14 cellular contexts compared by ENCODE assay signal in genomic region chr6:41784581-41785171, GRCh38. TPM values are rescaled to one million over a fixed set of nuclear protein-coding genes. Genes with fewer than 3 reads are reported as not detected.
A peak's percentile ranks its signal among the peaks of the same experiment; 100 is the strongest.
DNase-seq lines count a peak whose midpoint lies in the region; ATAC-seq, FAIRE-seq and TF ChIP-seq lines count a peak whose summit lies in the region.
"Had no signal": no experiment of that assay in that cellular context is flagged by ENCODE, and none has a peak within 500 bp of the region (broad histone marks: within the 10 kb centered on the region; RNA-seq: fewer than 3 reads in every experiment).

No MANE protein-coding gene starts in this region.

- FAIRE-seq in astrocyte (lab: Jason Lieb, UNC), result no peak
- FAIRE-seq: urothelium cell line had no signal

- no peak overlapping the region for H3K27ac ChIP-seq in CD4-positive, alpha-beta memory T cell (ENCODE audit: low read depth, low read length)
- H3K27ac ChIP-seq in astrocyte (ENCODE audit: low read depth, low read length) (no peak overlapping the region), aorta (ENCODE audit: low read depth in 1 of 2, low read length in 2 of 2) (no peak overlapping the region)
- H3K27ac ChIP-seq: WERI-Rb-1 had no signal

- H3K27me3 ChIP-seq in CD4-positive, alpha-beta memory T cell (ENCODE audit: insufficient read depth, low read length), result no peaks in the 10 kb centered on the region
- H3K27me3 ChIP-seq in astrocyte (ENCODE audit: insufficient read depth, low read length) (no peaks in the 10 kb centered on the region), aorta (ENCODE audit: control insufficient read depth in 1 of 2, insufficient read depth in 2 of 2, low read length in 1 of 2) (no peaks in the 10 kb centered on the region)

- 82 to 83% methylated on average over 5 of the region's 5 CpGs for WGBS in aorta, 2 donors

- no peak for TF ChIP-seq POLR2A in erythroblast (IDR thresholded peaks at IDR 0.05; ENCODE audit: low read length)
- TF ChIP-seq POLR2A in GM18505 (IDR thresholded peaks at IDR 0.05; ENCODE audit: borderline replicate concordance, extremely low read depth, insufficient read depth, insufficient read length), result no peak

- ATAC-seq in naive thymus-derived CD8-positive, alpha-beta T cell, result no peak
- ATAC-seq in GM18505 (IDR thresholded peaks at IDR 0.05; ENCODE audit: unreplicated experiment) (no peak), aorta (ENCODE audit: low FRiP score) (no peak)

- H3K4me1 Mint-ChIP-seq in CD4-positive, alpha-beta memory T cell, result peaks cover 10 to 34% (median 22%) of the 10 kb centered on the region in 4 donors
- peaks cover 15% of the 10 kb centered on the region for H3K4me1 Mint-ChIP-seq in astrocyte (ENCODE audit: low read depth, unreplicated experiment)
- H3K4me1 Mint-ChIP-seq in naive thymus-derived CD8-positive, alpha-beta T cell, result peaks cover 3 to 30% (median 24%) of the 10 kb centered on the region in 4 donors

- no peak overlapping the region for H3K4me3 ChIP-seq in CD4-positive, alpha-beta memory T cell (ENCODE audit: low read length in 2 of 2)
- H3K4me3 ChIP-seq in astrocyte (ENCODE audit: insufficient read depth, low read depth, low read length) (no peak overlapping the region), aorta (ENCODE audit: low read length in 2 of 2) (no peak overlapping the region)

- POLR2A ChIA-PET in CD4-positive, alpha-beta memory T cell (lab: Charles Lee; ENCODE audit: partially characterized antibody), result interaction anchor here (1.1 to 5.5 kb wide), 2 partner anchors 137 to 261 kb away, joined by 3 to 126 read pairs; partner anchors contain the start of genes BYSL and TAF8
- POLR2A ChIA-PET in HEK293T (lab: Yijun Ruan, JAX), result interaction anchor here (0.6 to 1.6 kb wide), 2 partner anchors 264 to 266 kb away, joined by 3 to 4 read pairs; partner anchors contain the start of gene TAF8
- POLR2A ChIA-PET in naive thymus-derived CD8-positive, alpha-beta T cell (lab: Charles Lee), result interaction anchor here (1.0 to 4.5 kb wide), 7 partner anchors 13 to 263 kb away, joined by 3 to 102 read pairs (median 4); partner anchors contain the start of genes BYSL, MED20 and TAF8

- no peak overlapping the region for H3K9ac ChIP-seq in astrocyte (ENCODE audit: low read length)

- H3K4me1 ChIP-seq in CD4-positive, alpha-beta memory T cell (ENCODE audit: insufficient read depth, low read length), result peaks cover 23% of the 10 kb centered on the region
- H3K4me1 ChIP-seq in astrocyte (ENCODE audit: insufficient read depth, low read length) (peaks cover 12% of the 10 kb centered on the region), aorta (ENCODE audit: control insufficient read depth in 1 of 2, insufficient read depth in 2 of 2, low read length in 2 of 2) (no peaks in the 10 kb centered on the region)

- H3K27me3 Mint-ChIP-seq in CD4-positive, alpha-beta memory T cell, result peaks cover 3 to 5% of the 10 kb centered on the region in 2 donors
- H3K27me3 Mint-ChIP-seq in astrocyte (ENCODE audit: low read depth, unreplicated experiment), result no peaks in the 10 kb centered on the region
- peaks cover 0 to 11% (median 0%) of the 10 kb centered on the region in 5 donors for H3K27me3 Mint-ChIP-seq in naive thymus-derived CD8-positive, alpha-beta T cell

- no peak for DNase-seq in CD4-positive, alpha-beta memory T cell
- DNase-seq in HEK293T (ENCODE audit: extremely low spot score), result no peak
- no peak for DNase-seq in astrocyte (ENCODE audit: low read depth)
- no peak for DNase-seq in naive thymus-derived CD8-positive, alpha-beta T cell
- DNase-seq in erythroblast (lab: John Stamatoyannopoulos, UW), result no peak
- no peak for DNase-seq in aorta
- DNase-seq: amniotic stem cell, DMS79, NCI-H1048, posterior cingulate gyrus, WERI-Rb-1 had no signal

- peaks cover 20% of the 10 kb centered on the region for H3K79me2 ChIP-seq in astrocyte (ENCODE audit: insufficient read depth, low read length)

- no peak overlapping the region for H2AFZ ChIP-seq in astrocyte (ENCODE audit: low read depth, low read length)

- H3K4me3 Mint-ChIP-seq in CD4-positive, alpha-beta memory T cell, result peak overlapping the region in 7 of 8 donors; percentile 34 to 74 (median 57)
- peak overlapping the region; percentile 75 for H3K4me3 Mint-ChIP-seq in astrocyte (ENCODE audit: unreplicated experiment)
- H3K4me3 Mint-ChIP-seq in naive thymus-derived CD8-positive, alpha-beta T cell, result peak overlapping the region in 8 of 10 donors; percentile 26 to 93 (median 58)

- TF ChIP-seq CTCF in astrocyte (IDR thresholded peaks at IDR 0.05; ENCODE audit: insufficient read depth, low read depth, low read length), result no peak

- H3K4me2 ChIP-seq in astrocyte (ENCODE audit: low read length), result no peak overlapping the region

- peaks cover 16% of the 10 kb centered on the region for H4K20me1 ChIP-seq in astrocyte (ENCODE audit: insufficient read depth, low read length)

- peak overlapping the region in 2 of 7 donors; percentile 36 to 57 for H3K27ac Mint-ChIP-seq in CD4-positive, alpha-beta memory T cell
- H3K27ac Mint-ChIP-seq in astrocyte (ENCODE audit: unreplicated experiment), result no peak overlapping the region
- no peak overlapping the region for H3K27ac Mint-ChIP-seq in naive thymus-derived CD8-positive, alpha-beta T cell

- H3K36me3 Mint-ChIP-seq in CD4-positive, alpha-beta memory T cell, result peaks cover 3 to 20% of the 10 kb centered on the region in 2 donors
- peaks cover 4% of the 10 kb centered on the region for H3K36me3 Mint-ChIP-seq in astrocyte (ENCODE audit: low read depth, unreplicated experiment)
- H3K36me3 Mint-ChIP-seq in naive thymus-derived CD8-positive, alpha-beta T cell, result peaks cover 0 to 8% (median 0%) of the 10 kb centered on the region in 3 donors

- CTCF ChIA-PET in CD4-positive, alpha-beta memory T cell (lab: Charles Lee; ENCODE audit: partially characterized antibody), result interaction anchor here (1.3 to 9.8 kb wide), 5 partner anchors 9 to 430 kb away, joined by 3 to 178 read pairs (median 6); partner anchors contain the start of genes BYSL, MED20, TAF8 and TFEB
- CTCF ChIA-PET in HEK293T (lab: Yijun Ruan, JAX), result interaction anchor here (0.5 to 1.1 kb wide), 3 partner anchors 63 to 136 kb away, joined by 3 read pairs; partner anchors contain the start of gene MED20

- no peaks in the 10 kb centered on the region for H3K9me3 ChIP-seq in CD4-positive, alpha-beta memory T cell (ENCODE audit: control insufficient read depth in 1 of 2, low read length in 2 of 2)
- H3K9me3 ChIP-seq in astrocyte (ENCODE audit: insufficient read depth, low read depth, low read length) (no peaks in the 10 kb centered on the region), aorta (ENCODE audit: control insufficient read depth, low read length) (no peaks in the 10 kb centered on the region)

- H3K36me3 ChIP-seq in CD4-positive, alpha-beta memory T cell (ENCODE audit: insufficient read depth, low read length), result peaks cover 8% of the 10 kb centered on the region
- peaks cover 7% of the 10 kb centered on the region for H3K36me3 ChIP-seq in astrocyte (ENCODE audit: insufficient read depth, low read length)
- H3K36me3 ChIP-seq in aorta (ENCODE audit: control insufficient read depth in 1 of 2, insufficient read depth in 2 of 2, low read length in 1 of 2), result no peaks in the 10 kb centered on the region

- intact Hi-C loops in CD4-positive, alpha-beta memory T cell (cut with micrococcal nuclease), result loop anchor here (10.0 kb wide), 1 partner anchor 1390 kb away; the partner anchor contains the start of gene SRF
- intact Hi-C loops in aorta (cut with DNase I), result loop anchor here (5.0 to 10.0 kb wide), 4 partner anchors 110 to 780 kb away; partner anchors contain the start of genes UBR2 (in 1 of the 2) and USP49 (in 1 of the 2)

- H3K9me3 Mint-ChIP-seq in CD4-positive, alpha-beta memory T cell, result peaks cover 0 to 2% (median 0%) of the 10 kb centered on the region in 8 donors
- H3K9me3 Mint-ChIP-seq in astrocyte (ENCODE audit: unreplicated experiment), result no peaks in the 10 kb centered on the region
- no peaks in the 10 kb centered on the region for H3K9me3 Mint-ChIP-seq in naive thymus-derived CD8-positive, alpha-beta T cell

TF ChIP-seq in HEK293T, 16 proteins besides CTCF, POLR2A, EP300 and RAD21 (continues in another document):
- no peak for TF ChIP-seq ZNF384 (IDR thresholded peaks at IDR 0.05)
- no peak for TF ChIP-seq FOXM1 (IDR thresholded peaks at IDR 0.05; ENCODE audit: borderline replicate concordance)

RNA-seq across cellular contexts. Expression of gene TOMM6, which starts 2.8 kb away (rescaled TPM):
- total RNA-seq in CD4-positive, alpha-beta memory T cell, result 100 to 1,000 TPM; 118 to 126 TPM
- 100 to 1,000 TPM; 301 to 353 TPM for polyA plus RNA-seq in CD4-positive, alpha-beta memory T cell
- total RNA-seq in astrocyte (147 and 159 TPM in 2 replicates), aorta (10 to 100 TPM; 74.8 to 75.5 TPM)
- total RNA-seq in naive thymus-derived CD8-positive, alpha-beta T cell, result 100 to 1,000 TPM; 134 to 135 TPM
- 100 to 1,000 TPM; 433 to 440 (median 433) TPM for polyA plus RNA-seq in naive thymus-derived CD8-positive, alpha-beta T cell
- polyA plus RNA-seq in aorta, result 100 to 1,000 TPM; 213 to 236 TPM

RNA-seq across cellular contexts. Expression of gene PRICKLE4, which starts 4.1 kb away (rescaled TPM):
- not detected for total RNA-seq in CD4-positive, alpha-beta memory T cell
- not detected for polyA plus RNA-seq in CD4-positive, alpha-beta memory T cell
- total RNA-seq in astrocyte (3.1 and 3.4 TPM in 2 replicates), aorta (1 to 10 TPM; 3.5 to 8.8 TPM)
- not detected for total RNA-seq in naive thymus-derived CD8-positive, alpha-beta T cell
- not detected for polyA plus RNA-seq in naive thymus-derived CD8-positive, alpha-beta T cell
- 1 to 10 TPM in 1 of 2 donors, under 1 TPM in 1; 0.61 to 1.5 TPM for polyA plus RNA-seq in aorta

RNA-seq across cellular contexts. Expression of gene FRS3, which starts 5.0 kb away (rescaled TPM):
- total RNA-seq in CD4-positive, alpha-beta memory T cell, result 1 to 10 TPM; 8.9 to 10.0 TPM
- 1 to 10 TPM; 2.2 to 2.8 TPM for polyA plus RNA-seq in CD4-positive, alpha-beta memory T cell
- total RNA-seq in astrocyte (3.1 and 3.6 TPM in 2 replicates), aorta (1 to 10 TPM; 3.7 to 5.4 TPM)
- total RNA-seq in naive thymus-derived CD8-positive, alpha-beta T cell, result 1 to 10 TPM; 7.5 to 7.6 TPM
- polyA plus RNA-seq in naive thymus-derived CD8-positive, alpha-beta T cell, result 1 to 10 TPM in 2 of 3 donors, under 1 TPM in 1; 0.91 to 2.8 (median 2.1) TPM
- polyA plus RNA-seq in aorta, result 10 to 100 TPM in 1 of 2 donors, 1 to 10 TPM in 1; 1.0 to 16.2 TPM

RNA-seq across cellular contexts. Expression of gene PGC, which starts 37.5 kb away (rescaled TPM):
- not detected for total RNA-seq in CD4-positive, alpha-beta memory T cell
- polyA plus RNA-seq in CD4-positive, alpha-beta memory T cell, result not detected
- total RNA-seq in astrocyte (not detected in 2 replicates), aorta (under 1 TPM; 0.33 to 0.65 TPM)
- total RNA-seq in naive thymus-derived CD8-positive, alpha-beta T cell, result not detected
- not detected for polyA plus RNA-seq in naive thymus-derived CD8-positive, alpha-beta T cell
- 1 to 10 TPM; 1.1 to 2.5 TPM for polyA plus RNA-seq in aorta
- total RNA-seq: epithelial cell of proximal tubule had no signal

RNA-seq across cellular contexts. Expression of gene TFEB, which starts 49.3 kb away (rescaled TPM):
- total RNA-seq in CD4-positive, alpha-beta memory T cell, result 10 to 100 TPM; 12.2 to 15.7 TPM
- 10 to 100 TPM in 1 of 2 donors, 1 to 10 TPM in 1; 8.2 to 17.6 TPM for polyA plus RNA-seq in CD4-positive, alpha-beta memory T cell
- total RNA-seq in astrocyte, result 3.9 and 4.7 TPM in 2 replicates
- total RNA-seq in naive thymus-derived CD8-positive, alpha-beta T cell, result 10 to 100 TPM in 1 of 2 experiments, 1 to 10 TPM in 1; 9.2 to 10.8 TPM
- polyA plus RNA-seq in naive thymus-derived CD8-positive, alpha-beta T cell, result 1 to 10 TPM; 2.6 to 9.4 (median 6.1) TPM
- total RNA-seq in aorta, result 10 to 100 TPM; 22.2 to 32.1 TPM
- 10 to 100 TPM in 1 of 2 donors, 1 to 10 TPM in 1; 7.3 to 20.9 TPM for polyA plus RNA-seq in aorta
